In genomic region chr5:116472274-116472673, GRCh38 we compare ENCODE assay signal across 16 cellular contexts.
DNase-seq lines count a peak whose midpoint lies in the region; TF ChIP-seq lines count a peak whose summit lies in the region.
"Had no signal": no experiment of that assay in that cellular context is flagged by ENCODE, and none has a peak within 500 bp of the region (broad histone marks: within the 10 kb centered on the region; RNA-seq: fewer than 3 reads in every experiment).

No MANE protein-coding gene starts in this region.

- H3K4me1 ChIP-seq in Caco-2 = no peaks in the 10 kb centered on the region
- H3K4me1 ChIP-seq: Peyer's patch had no signal

- CTCF ChIA-PET in Caco-2 (lab: Charles Lee) = no interaction called here

- peak; percentile 17 to 39 for TF ChIP-seq CTCF in Caco-2 (IDR thresholded peaks at IDR 0.05; ENCODE audit: insufficient read depth in 1 of 2, low read depth in 1 of 2, low read length in 1 of 2, severe bottlenecking in 1 of 2, unreplicated experiment in 1 of 2)
- TF ChIP-seq CTCF in LNCaP clone FGC (IDR thresholded peaks at IDR 0.05; ENCODE audit: control insufficient read depth, extremely low read depth, insufficient read depth) = peak; percentile 48

- DNase-seq in Caco-2 (peak in 1 of 2 experiments; percentile 10), LNCaP clone FGC (ENCODE audit: low read depth) (no peak), dermis blood vessel endothelial cell (peak; percentile 9), pons (ENCODE audit: low spot score) (peak; percentile 15), GOT3 (lab: John Stamatoyannopoulos, UW) (no peak)
- DNase-seq in activated effector memory CD4-positive, alpha-beta T cell treated with anti-CD3 and anti-CD28 coated beads, Interleukin-2, amount 50 U/mL, for 16 hours = no peak
- no peak for DNase-seq in activated CD4-positive, CD25-positive, alpha-beta regulatory T cell (lab: John Stamatoyannopoulos, UW)
- DNase-seq: CD8-positive, alpha-beta T cell; NCI-H1048; NCI-H146; NCI-H2081 treated with DMSO at 0.1 percent for 48 hours; NCI-H2227 treated with DMSO at 0.1 percent for 48 hours; Peyer's patch; SHP77 had no signal

- no peaks in the 10 kb centered on the region for H3K27me3 Mint-ChIP-seq in Caco-2 (ENCODE audit: insufficient read depth, unreplicated experiment)
- H3K27me3 Mint-ChIP-seq: B cell had no signal

- H3K36me3 ChIP-seq in Caco-2 (ENCODE audit: control insufficient read depth, insufficient read depth, low read length) = no peaks in the 10 kb centered on the region; the same call in 1 of the 2 replicates

- intact Hi-C loops in Caco-2 (cut with micrococcal nuclease; ENCODE audit: unreplicated experiment) = loop anchor here (2.0 to 5.0 kb wide), 2 partner anchors 60 to 73 kb away; no protein-coding TSS in a partner anchor

- H3K4me3 Mint-ChIP-seq in Caco-2 (ENCODE audit: unreplicated experiment) = no peak overlapping the region
- H3K4me3 Mint-ChIP-seq: B cell; CD8-positive, alpha-beta T cell had no signal

- H3K9me3 ChIP-seq in Caco-2 = no peaks in the 10 kb centered on the region
- H3K9me3 ChIP-seq: Peyer's patch had no signal

- no peaks in the 10 kb centered on the region for H3K9me3 Mint-ChIP-seq in Caco-2 (ENCODE audit: unreplicated experiment)

- POLR2A ChIA-PET in Caco-2 (lab: Charles Lee) = no interaction called here

- no peak overlapping the region for H3K4me3 ChIP-seq in Caco-2 (ENCODE audit: low read depth, low read length)
- H3K4me3 ChIP-seq in LNCaP clone FGC (ENCODE audit: low read depth, low read length) = no peak overlapping the region
- H3K4me3 ChIP-seq: K562, Peyer's patch had no signal

- no peaks in the 10 kb centered on the region for H3K27me3 ChIP-seq in Caco-2 (replicated peaks; ENCODE audit: control insufficient read depth, insufficient read depth, low read length)
- H3K27me3 ChIP-seq: Peyer's patch had no signal

- H3K4me1 Mint-ChIP-seq in Caco-2 (ENCODE audit: low read depth, unreplicated experiment) = peaks cover 6% of the 10 kb centered on the region
- H3K4me1 Mint-ChIP-seq: B cell had no signal

- BruUV-seq in Caco-2 (replicated peaks; lab: Mats Ljungman, UMichigan) = no TSS peak

- H3K27ac Mint-ChIP-seq in Caco-2 (ENCODE audit: unreplicated experiment) = no peak overlapping the region
- H3K27ac Mint-ChIP-seq: B cell; CD8-positive, alpha-beta T cell had no signal

- H3K36me3 Mint-ChIP-seq in Caco-2 (ENCODE audit: insufficient read depth, unreplicated experiment) = peaks cover 18% of the 10 kb centered on the region

Comparison
In these comparisons a context has a peak if more than half of its experiments do, and no peak if none do; other contexts are left out.
1. DNase-seq: peak in dermis blood vessel endothelial cell (single experiment) and pons (single experiment); none in LNCaP clone FGC (single experiment), GOT3 (single experiment), activated effector memory CD4-positive, alpha-beta T cell treated with anti-CD3 and anti-CD28 coated beads, Interleukin-2, amount 50 U/mL, for 16 hours (single experiment) and activated CD4-positive, CD25-positive, alpha-beta regulatory T cell (0 of 4).